ENCODE assay signal across 26 cellular contexts in genomic region chr11:113562576-113562975, GRCh38.
DNase-seq lines count a peak whose midpoint lies in the region; ATAC-seq, FAIRE-seq and TF ChIP-seq lines count a peak whose summit lies in the region.
"Had no signal": no experiment of that assay in that cellular context is flagged by ENCODE, and none has a peak within 500 bp of the region (broad histone marks: within the 10 kb centered on the region; RNA-seq: fewer than 3 reads in every experiment).

No MANE protein-coding gene starts in this region.

- DNase-seq in Caco-2: no peak
- no peak for DNase-seq in activated CD4-positive, alpha-beta memory T cell treated with anti-CD3 and anti-CD28 coated beads, Interleukin-2, amount 10 ng/mL, durations not matched to agents 7 days and 5 days
- DNase-seq in small intestine: no peak
- no peak for DNase-seq in naive thymus-derived CD4-positive, alpha-beta T cell
- DNase-seq: ACHN; CD4-positive, alpha-beta memory T cell; GOT3; Kasumi-1; NCI-H1417 treated with DMSO at 0.1 percent for 48 hours; NCI-H187; NCI-H2107; NCI-H226; NCI-H510A treated with DMSO at 0.1 percent for 48 hours; NCI-H748 treated with DMSO at 0.1 percent for 48 hours; NK-92 treated with Interleukin-12 subunit alpha and Interleukin-12 subunit beta, amount 100 ng/mL, for 24 hours; SIG-M5; SK-N-SH had no signal

- H3K9me3 ChIP-seq in Caco-2 (no peaks in the 10 kb centered on the region; the same call in 1 of the 2 replicates), small intestine (ENCODE audit: control insufficient read depth, low read depth) (no peaks in the 10 kb centered on the region)
- H3K9me3 ChIP-seq in naive thymus-derived CD4-positive, alpha-beta T cell (ENCODE audit: control insufficient read depth in 2 of 3, low read length in 3 of 3): no peaks in the 10 kb centered on the region
- H3K9me3 ChIP-seq: BLaER1, MG63, SK-N-SH had no signal

- no TSS peak for BruUV-seq in Caco-2 (replicated peaks; lab: Mats Ljungman, UMichigan)

- H3K4me1 Mint-ChIP-seq in Caco-2 (ENCODE audit: low read depth, unreplicated experiment): peaks cover 45% of the 10 kb centered on the region
- H3K4me1 Mint-ChIP-seq in activated CD4-positive, alpha-beta memory T cell treated with anti-CD3 and anti-CD28 coated beads, Interleukin-2, amount 10 ng/mL, durations not matched to agents 7 days and 5 days: peaks cover 26% of the 10 kb centered on the region
- no peaks in the 10 kb centered on the region for H3K4me1 Mint-ChIP-seq in naive thymus-derived CD4-positive, alpha-beta T cell
- H3K4me1 Mint-ChIP-seq: CD4-positive, alpha-beta memory T cell had no signal

- peak overlapping the region; percentile 67 for H3K27ac ChIP-seq in rectal smooth muscle tissue (ENCODE audit: low read depth, low read length)
- no peak overlapping the region for H3K27ac ChIP-seq in small intestine (ENCODE audit: low read depth in 1 of 2, low read length in 1 of 2)
- H3K27ac ChIP-seq in naive thymus-derived CD4-positive, alpha-beta T cell (ENCODE audit: low read depth, low read length): no peak overlapping the region
- H3K27ac ChIP-seq: BLaER1 had no signal

- no peaks in the 10 kb centered on the region for H3K36me3 Mint-ChIP-seq in Caco-2 (ENCODE audit: insufficient read depth, unreplicated experiment)
- no peaks in the 10 kb centered on the region for H3K36me3 Mint-ChIP-seq in activated CD4-positive, alpha-beta memory T cell treated with anti-CD3 and anti-CD28 coated beads, Interleukin-2, amount 10 ng/mL, durations not matched to agents 7 days and 5 days (ENCODE audit: low read depth)
- H3K36me3 Mint-ChIP-seq in naive thymus-derived CD4-positive, alpha-beta T cell: no peaks in the 10 kb centered on the region
- H3K36me3 Mint-ChIP-seq: CD4-positive, alpha-beta memory T cell had no signal

- H3K9ac ChIP-seq in rectal smooth muscle tissue (ENCODE audit: low read length): no peak overlapping the region
- H3K9ac ChIP-seq: BLaER1, SK-N-SH had no signal

- no peaks in the 10 kb centered on the region for H3K27me3 Mint-ChIP-seq in Caco-2 (ENCODE audit: insufficient read depth, unreplicated experiment)
- H3K27me3 Mint-ChIP-seq in activated CD4-positive, alpha-beta memory T cell treated with anti-CD3 and anti-CD28 coated beads, Interleukin-2, amount 10 ng/mL, durations not matched to agents 7 days and 5 days: peaks cover 10% of the 10 kb centered on the region
- H3K27me3 Mint-ChIP-seq in naive thymus-derived CD4-positive, alpha-beta T cell: peaks cover 7 to 24% (median 15%) of the 10 kb centered on the region in 5 donors

- intact Hi-C loops in Caco-2 (cut with micrococcal nuclease; ENCODE audit: unreplicated experiment): no loop called here
- intact Hi-C loops in naive thymus-derived CD4-positive, alpha-beta T cell (cut with micrococcal nuclease): no loop called here

- peak overlapping the region; percentile 27 for H3K27ac Mint-ChIP-seq in Caco-2 (ENCODE audit: unreplicated experiment)
- H3K27ac Mint-ChIP-seq in activated CD4-positive, alpha-beta memory T cell treated with anti-CD3 and anti-CD28 coated beads, Interleukin-2, amount 10 ng/mL, durations not matched to agents 7 days and 5 days: peak overlapping the region; percentile 51
- H3K27ac Mint-ChIP-seq in naive thymus-derived CD4-positive, alpha-beta T cell: no peak overlapping the region
- H3K27ac Mint-ChIP-seq: CD4-positive, alpha-beta memory T cell had no signal

- H3K27me3 ChIP-seq in Caco-2 (replicated peaks; ENCODE audit: control insufficient read depth, insufficient read depth, low read length): no peaks in the 10 kb centered on the region
- no peaks in the 10 kb centered on the region for H3K27me3 ChIP-seq in rectal smooth muscle tissue (ENCODE audit: control insufficient read depth, insufficient read depth, low read length)
- H3K27me3 ChIP-seq in small intestine (ENCODE audit: control insufficient read depth in 2 of 2, insufficient read depth in 2 of 2, low read length in 2 of 2): no peaks in the 10 kb centered on the region
- H3K27me3 ChIP-seq in naive thymus-derived CD4-positive, alpha-beta T cell (ENCODE audit: control insufficient read depth in 2 of 2, insufficient read depth in 2 of 2, low read length in 2 of 2): no peaks in the 10 kb centered on the region
- H3K27me3 ChIP-seq: BLaER1, MG63 had no signal

- no peaks in the 10 kb centered on the region for H3K9me3 Mint-ChIP-seq in Caco-2 (ENCODE audit: unreplicated experiment)
- H3K9me3 Mint-ChIP-seq in activated CD4-positive, alpha-beta memory T cell treated with anti-CD3 and anti-CD28 coated beads, Interleukin-2, amount 10 ng/mL, durations not matched to agents 7 days and 5 days: no peaks in the 10 kb centered on the region
- no peaks in the 10 kb centered on the region for H3K9me3 Mint-ChIP-seq in naive thymus-derived CD4-positive, alpha-beta T cell
- H3K9me3 Mint-ChIP-seq: CD4-positive, alpha-beta memory T cell had no signal

- no peak overlapping the region for H3K4me3 Mint-ChIP-seq in Caco-2 (ENCODE audit: unreplicated experiment)
- no peak overlapping the region for H3K4me3 Mint-ChIP-seq in activated CD4-positive, alpha-beta memory T cell treated with anti-CD3 and anti-CD28 coated beads, Interleukin-2, amount 10 ng/mL, durations not matched to agents 7 days and 5 days
- H3K4me3 Mint-ChIP-seq in naive thymus-derived CD4-positive, alpha-beta T cell: no peak overlapping the region
- H3K4me3 Mint-ChIP-seq: CD4-positive, alpha-beta memory T cell had no signal

- no peak for TF ChIP-seq CTCF in Caco-2 (IDR thresholded peaks at IDR 0.05; ENCODE audit: insufficient read depth in 1 of 2, low read depth in 1 of 2, low read length in 1 of 2, severe bottlenecking in 1 of 2, unreplicated experiment in 1 of 2)

- peaks cover 59% of the 10 kb centered on the region for H3K4me1 ChIP-seq in Caco-2
- H3K4me1 ChIP-seq in rectal smooth muscle tissue (ENCODE audit: control insufficient read depth, insufficient read depth, low read length): peaks cover 14% of the 10 kb centered on the region
- H3K4me1 ChIP-seq in small intestine (ENCODE audit: control insufficient read depth in 2 of 2, insufficient read depth in 1 of 2, low read depth in 1 of 2, low read length in 1 of 2): no peaks in the 10 kb centered on the region
- H3K4me1 ChIP-seq in naive thymus-derived CD4-positive, alpha-beta T cell (ENCODE audit: control insufficient read depth in 2 of 2, insufficient read depth in 2 of 2, low read length in 2 of 2): no peaks in the 10 kb centered on the region
- H3K4me1 ChIP-seq: BLaER1 had no signal

- no peak overlapping the region for H3K4me3 ChIP-seq in Caco-2 (ENCODE audit: low read depth, low read length)
- no peak overlapping the region for H3K4me3 ChIP-seq in rectal smooth muscle tissue (ENCODE audit: low read length)
- no peak overlapping the region for H3K4me3 ChIP-seq in small intestine (ENCODE audit: low read depth in 1 of 2, low read length in 2 of 2)
- no peak overlapping the region for H3K4me3 ChIP-seq in naive thymus-derived CD4-positive, alpha-beta T cell (ENCODE audit: low read length)
- H3K4me3 ChIP-seq: BLaER1, MG63 had no signal

- H3K36me3 ChIP-seq in Caco-2 (ENCODE audit: control insufficient read depth, insufficient read depth, low read length): no peaks in the 10 kb centered on the region
- no peaks in the 10 kb centered on the region for H3K36me3 ChIP-seq in rectal smooth muscle tissue (ENCODE audit: control insufficient read depth, insufficient read depth, low read length)
- H3K36me3 ChIP-seq in small intestine (ENCODE audit: control insufficient read depth in 2 of 2, insufficient read depth in 2 of 2, low read length in 2 of 2): no peaks in the 10 kb centered on the region
- no peaks in the 10 kb centered on the region for H3K36me3 ChIP-seq in naive thymus-derived CD4-positive, alpha-beta T cell (ENCODE audit: control insufficient read depth in 2 of 3, insufficient read depth in 3 of 3, low read length in 3 of 3)
- H3K36me3 ChIP-seq: BLaER1, MG63 had no signal

- FAIRE-seq in small intestine (lab: Jason Lieb, UNC): no peak
- FAIRE-seq: G401.6, GM18507 had no signal

- CTCF ChIA-PET in Caco-2 (lab: Charles Lee): interaction anchor here (1.4 kb wide), 1 partner anchor 9 kb away, joined by 3 read pairs; no protein-coding TSS in a partner anchor
- CTCF ChIA-PET in activated CD4-positive, alpha-beta memory T cell treated with anti-CD3 and anti-CD28 coated beads, Interleukin-2, amount 10 ng/mL, durations not matched to agents 7 days and 5 days (lab: Charles Lee): interaction anchor here (0.9 kb wide), 1 partner anchor 9 kb away, joined by 4 read pairs; no protein-coding TSS in a partner anchor
- CTCF ChIA-PET in naive thymus-derived CD4-positive, alpha-beta T cell (lab: Charles Lee): no interaction called here

- ATAC-seq in HG02870 (IDR thresholded peaks at IDR 0.05; ENCODE audit: unreplicated experiment) (peak; percentile 18), GM19397 (IDR thresholded peaks at IDR 0.05; ENCODE audit: unreplicated experiment) (no peak)
- no peak for ATAC-seq in naive thymus-derived CD4-positive, alpha-beta T cell
- ATAC-seq: HCT116, Panc1 had no signal

- POLR2A ChIA-PET in Caco-2 (lab: Charles Lee): interaction anchor here (0.5 to 0.6 kb wide), 2 partner anchors 58 to 1709 kb away, joined by 3 to 4 read pairs; no protein-coding TSS in a partner anchor
- POLR2A ChIA-PET in activated CD4-positive, alpha-beta memory T cell treated with anti-CD3 and anti-CD28 coated beads, Interleukin-2, amount 10 ng/mL, durations not matched to agents 7 days and 5 days (lab: Charles Lee): interaction anchor here (1.4 kb wide), 1 partner anchor 25 kb away, joined by 7 read pairs; no protein-coding TSS in a partner anchor
- POLR2A ChIA-PET in naive thymus-derived CD4-positive, alpha-beta T cell (lab: Charles Lee): no interaction called here

Comparison
In these comparisons a context has a peak if more than half of its experiments do, and no peak if none do; other contexts are left out.
1. H3K27ac Mint-ChIP-seq: peak in Caco-2 (single experiment) and activated CD4-positive, alpha-beta memory T cell treated with anti-CD3 and anti-CD28 coated beads, Interleukin-2, amount 10 ng/mL, durations not matched to agents 7 days and 5 days (single experiment); none in naive thymus-derived CD4-positive, alpha-beta T cell (0 of 9).